In the genomic region with DNA sequence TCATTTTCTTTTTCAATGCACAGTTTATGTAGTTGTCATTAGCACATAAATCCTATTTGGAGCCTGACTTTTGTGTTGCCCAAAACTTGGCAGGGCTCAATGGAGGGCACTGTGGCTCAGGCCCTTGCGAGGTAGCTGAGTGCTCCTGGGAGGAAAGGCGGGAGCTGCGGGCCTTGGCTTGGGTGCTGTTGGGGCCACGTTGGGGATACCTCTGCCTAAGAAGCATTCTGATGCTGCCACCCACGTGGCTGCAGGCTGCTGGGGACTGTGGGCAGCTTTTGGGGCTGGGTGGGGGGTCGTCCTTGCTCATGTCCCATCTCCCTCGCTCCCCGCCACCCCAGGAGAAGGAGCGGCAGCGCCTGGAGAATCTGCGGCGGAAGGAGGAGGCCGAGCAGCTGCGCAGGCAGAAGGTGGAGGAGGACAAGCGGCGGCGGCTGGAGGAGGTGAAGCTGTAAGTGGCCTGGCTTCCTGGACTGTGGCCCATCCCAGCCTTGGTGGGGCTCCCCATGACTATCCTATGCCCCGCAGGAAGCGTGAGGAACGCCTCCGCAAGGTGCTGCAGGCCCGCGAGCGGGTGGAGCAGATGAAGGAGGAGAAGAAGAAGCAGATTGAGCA, we compare ENCODE assay signal across 2 cellular contexts.
TF ChIP-seq lines count a peak whose summit lies in the region.

No MANE protein-coding gene starts in this region.

TF ChIP-seq in SK-N-SH, 30 proteins besides CTCF, POLR2A, EP300 and RAD21 (continued from another document):
- TF ChIP-seq, protein P1, sequence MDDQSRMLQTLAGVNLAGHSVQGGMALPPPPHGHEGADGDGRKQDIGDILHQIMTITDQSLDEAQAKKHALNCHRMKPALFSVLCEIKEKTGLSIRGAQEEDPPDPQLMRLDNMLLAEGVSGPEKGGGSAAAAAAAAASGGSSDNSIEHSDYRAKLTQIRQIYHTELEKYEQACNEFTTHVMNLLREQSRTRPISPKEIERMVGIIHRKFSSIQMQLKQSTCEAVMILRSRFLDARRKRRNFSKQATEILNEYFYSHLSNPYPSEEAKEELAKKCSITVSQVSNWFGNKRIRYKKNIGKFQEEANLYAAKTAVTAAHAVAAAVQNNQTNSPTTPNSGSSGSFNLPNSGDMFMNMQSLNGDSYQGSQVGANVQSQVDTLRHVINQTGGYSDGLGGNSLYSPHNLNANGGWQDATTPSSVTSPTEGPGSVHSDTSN (IDR thresholded peaks at IDR 0.05): no peak
- TF ChIP-seq TAF1 (IDR thresholded peaks at IDR 0.05; ENCODE audit: borderline replicate concordance, low read depth, low read length) (no peak), CHD2 (IDR thresholded peaks at IDR 0.05; ENCODE audit: low read length, partially characterized antibody) (no peak), EZH2phosphoT487 (IDR thresholded peaks at IDR 0.05; ENCODE audit: borderline replicate concordance, low read depth) (no peak), RFX5 (IDR thresholded peaks at IDR 0.05; ENCODE audit: low read length) (no peak), POLR2AphosphoS5 (IDR thresholded peaks at IDR 0.05; ENCODE audit: low read depth, low read length) (no peak), ELF1 (IDR thresholded peaks at IDR 0.05) (no peak), JUND (IDR thresholded peaks at IDR 0.05) (no peak), FOXM1 (IDR thresholded peaks at IDR 0.05; ENCODE audit: low read depth) (no peak), RXRA (IDR thresholded peaks at IDR 0.05; ENCODE audit: borderline replicate concordance, low read depth) (no peak)
- TF ChIP-seq, protein P2, sequence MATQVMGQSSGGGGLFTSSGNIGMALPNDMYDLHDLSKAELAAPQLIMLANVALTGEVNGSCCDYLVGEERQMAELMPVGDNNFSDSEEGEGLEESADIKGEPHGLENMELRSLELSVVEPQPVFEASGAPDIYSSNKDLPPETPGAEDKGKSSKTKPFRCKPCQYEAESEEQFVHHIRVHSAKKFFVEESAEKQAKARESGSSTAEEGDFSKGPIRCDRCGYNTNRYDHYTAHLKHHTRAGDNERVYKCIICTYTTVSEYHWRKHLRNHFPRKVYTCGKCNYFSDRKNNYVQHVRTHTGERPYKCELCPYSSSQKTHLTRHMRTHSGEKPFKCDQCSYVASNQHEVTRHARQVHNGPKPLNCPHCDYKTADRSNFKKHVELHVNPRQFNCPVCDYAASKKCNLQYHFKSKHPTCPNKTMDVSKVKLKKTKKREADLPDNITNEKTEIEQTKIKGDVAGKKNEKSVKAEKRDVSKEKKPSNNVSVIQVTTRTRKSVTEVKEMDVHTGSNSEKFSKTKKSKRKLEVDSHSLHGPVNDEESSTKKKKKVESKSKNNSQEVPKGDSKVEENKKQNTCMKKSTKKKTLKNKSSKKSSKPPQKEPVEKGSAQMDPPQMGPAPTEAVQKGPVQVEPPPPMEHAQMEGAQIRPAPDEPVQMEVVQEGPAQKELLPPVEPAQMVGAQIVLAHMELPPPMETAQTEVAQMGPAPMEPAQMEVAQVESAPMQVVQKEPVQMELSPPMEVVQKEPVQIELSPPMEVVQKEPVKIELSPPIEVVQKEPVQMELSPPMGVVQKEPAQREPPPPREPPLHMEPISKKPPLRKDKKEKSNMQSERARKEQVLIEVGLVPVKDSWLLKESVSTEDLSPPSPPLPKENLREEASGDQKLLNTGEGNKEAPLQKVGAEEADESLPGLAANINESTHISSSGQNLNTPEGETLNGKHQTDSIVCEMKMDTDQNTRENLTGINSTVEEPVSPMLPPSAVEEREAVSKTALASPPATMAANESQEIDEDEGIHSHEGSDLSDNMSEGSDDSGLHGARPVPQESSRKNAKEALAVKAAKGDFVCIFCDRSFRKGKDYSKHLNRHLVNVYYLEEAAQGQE (IDR thresholded peaks at IDR 0.05; ENCODE audit: low read depth, low read length): no peak
- TF ChIP-seq, protein P3, sequence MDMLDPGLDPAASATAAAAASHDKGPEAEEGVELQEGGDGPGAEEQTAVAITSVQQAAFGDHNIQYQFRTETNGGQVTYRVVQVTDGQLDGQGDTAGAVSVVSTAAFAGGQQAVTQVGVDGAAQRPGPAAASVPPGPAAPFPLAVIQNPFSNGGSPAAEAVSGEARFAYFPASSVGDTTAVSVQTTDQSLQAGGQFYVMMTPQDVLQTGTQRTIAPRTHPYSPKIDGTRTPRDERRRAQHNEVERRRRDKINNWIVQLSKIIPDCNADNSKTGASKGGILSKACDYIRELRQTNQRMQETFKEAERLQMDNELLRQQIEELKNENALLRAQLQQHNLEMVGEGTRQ (IDR thresholded peaks at IDR 0.05; ENCODE audit: borderline replicate concordance, low read depth, low read length): no peak

TF ChIP-seq in SK-N-SH treated with all-trans-retinoic acid at 6 μM for 48 hours, 23 proteins besides CTCF, POLR2A, EP300 and RAD21 (continued from another document):
- TF ChIP-seq, protein P4, sequence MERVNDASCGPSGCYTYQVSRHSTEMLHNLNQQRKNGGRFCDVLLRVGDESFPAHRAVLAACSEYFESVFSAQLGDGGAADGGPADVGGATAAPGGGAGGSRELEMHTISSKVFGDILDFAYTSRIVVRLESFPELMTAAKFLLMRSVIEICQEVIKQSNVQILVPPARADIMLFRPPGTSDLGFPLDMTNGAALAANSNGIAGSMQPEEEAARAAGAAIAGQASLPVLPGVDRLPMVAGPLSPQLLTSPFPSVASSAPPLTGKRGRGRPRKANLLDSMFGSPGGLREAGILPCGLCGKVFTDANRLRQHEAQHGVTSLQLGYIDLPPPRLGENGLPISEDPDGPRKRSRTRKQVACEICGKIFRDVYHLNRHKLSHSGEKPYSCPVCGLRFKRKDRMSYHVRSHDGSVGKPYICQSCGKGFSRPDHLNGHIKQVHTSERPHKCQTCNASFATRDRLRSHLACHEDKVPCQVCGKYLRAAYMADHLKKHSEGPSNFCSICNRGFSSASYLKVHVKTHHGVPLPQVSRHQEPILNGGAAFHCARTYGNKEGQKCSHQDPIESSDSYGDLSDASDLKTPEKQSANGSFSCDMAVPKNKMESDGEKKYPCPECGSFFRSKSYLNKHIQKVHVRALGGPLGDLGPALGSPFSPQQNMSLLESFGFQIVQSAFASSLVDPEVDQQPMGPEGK (CRISPR knock-in tag; IDR thresholded peaks at IDR 0.05; ENCODE audit: borderline replicate concordance): no peak
- TF ChIP-seq ZNF70 (CRISPR knock-in tag; IDR thresholded peaks at IDR 0.05) (no peak), TOX (CRISPR knock-in tag; IDR thresholded peaks at IDR 0.05; ENCODE audit: borderline replicate concordance) (no peak), ZC3H10 (CRISPR knock-in tag; IDR thresholded peaks at IDR 0.05) (no peak), CSDC2 (CRISPR knock-in tag; IDR thresholded peaks at IDR 0.05) (no peak), PPARA (CRISPR knock-in tag; IDR thresholded peaks at IDR 0.05; ENCODE audit: borderline replicate concordance) (no peak), ZFP30 (CRISPR knock-in tag; IDR thresholded peaks at IDR 0.05) (no peak), ARNTL (CRISPR knock-in tag; IDR thresholded peaks at IDR 0.05; ENCODE audit: borderline replicate concordance, low read depth) (no peak), ISL1 (CRISPR knock-in tag; IDR thresholded peaks at IDR 0.05) (no peak), OSR1 (CRISPR knock-in tag; IDR thresholded peaks at IDR 0.05) (no peak), GLIS3 (CRISPR knock-in tag; IDR thresholded peaks at IDR 0.05) (no peak), RARB (CRISPR knock-in tag; IDR thresholded peaks at IDR 0.05) (no peak), TCF4 (CRISPR knock-in tag; IDR thresholded peaks at IDR 0.05; ENCODE audit: borderline replicate concordance) (no peak)
- TF ChIP-seq, protein P5, sequence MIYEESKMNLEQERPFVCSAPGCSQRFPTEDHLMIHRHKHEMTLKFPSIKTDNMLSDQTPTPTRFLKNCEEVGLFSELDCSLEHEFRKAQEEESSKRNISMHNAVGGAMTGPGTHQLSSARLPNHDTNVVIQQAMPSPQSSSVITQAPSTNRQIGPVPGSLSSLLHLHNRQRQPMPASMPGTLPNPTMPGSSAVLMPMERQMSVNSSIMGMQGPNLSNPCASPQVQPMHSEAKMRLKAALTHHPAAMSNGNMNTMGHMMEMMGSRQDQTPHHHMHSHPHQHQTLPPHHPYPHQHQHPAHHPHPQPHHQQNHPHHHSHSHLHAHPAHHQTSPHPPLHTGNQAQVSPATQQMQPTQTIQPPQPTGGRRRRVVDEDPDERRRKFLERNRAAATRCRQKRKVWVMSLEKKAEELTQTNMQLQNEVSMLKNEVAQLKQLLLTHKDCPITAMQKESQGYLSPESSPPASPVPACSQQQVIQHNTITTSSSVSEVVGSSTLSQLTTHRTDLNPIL (CRISPR knock-in tag; IDR thresholded peaks at IDR 0.05; ENCODE audit: low read depth): no peak
- TF ChIP-seq, protein P6, sequence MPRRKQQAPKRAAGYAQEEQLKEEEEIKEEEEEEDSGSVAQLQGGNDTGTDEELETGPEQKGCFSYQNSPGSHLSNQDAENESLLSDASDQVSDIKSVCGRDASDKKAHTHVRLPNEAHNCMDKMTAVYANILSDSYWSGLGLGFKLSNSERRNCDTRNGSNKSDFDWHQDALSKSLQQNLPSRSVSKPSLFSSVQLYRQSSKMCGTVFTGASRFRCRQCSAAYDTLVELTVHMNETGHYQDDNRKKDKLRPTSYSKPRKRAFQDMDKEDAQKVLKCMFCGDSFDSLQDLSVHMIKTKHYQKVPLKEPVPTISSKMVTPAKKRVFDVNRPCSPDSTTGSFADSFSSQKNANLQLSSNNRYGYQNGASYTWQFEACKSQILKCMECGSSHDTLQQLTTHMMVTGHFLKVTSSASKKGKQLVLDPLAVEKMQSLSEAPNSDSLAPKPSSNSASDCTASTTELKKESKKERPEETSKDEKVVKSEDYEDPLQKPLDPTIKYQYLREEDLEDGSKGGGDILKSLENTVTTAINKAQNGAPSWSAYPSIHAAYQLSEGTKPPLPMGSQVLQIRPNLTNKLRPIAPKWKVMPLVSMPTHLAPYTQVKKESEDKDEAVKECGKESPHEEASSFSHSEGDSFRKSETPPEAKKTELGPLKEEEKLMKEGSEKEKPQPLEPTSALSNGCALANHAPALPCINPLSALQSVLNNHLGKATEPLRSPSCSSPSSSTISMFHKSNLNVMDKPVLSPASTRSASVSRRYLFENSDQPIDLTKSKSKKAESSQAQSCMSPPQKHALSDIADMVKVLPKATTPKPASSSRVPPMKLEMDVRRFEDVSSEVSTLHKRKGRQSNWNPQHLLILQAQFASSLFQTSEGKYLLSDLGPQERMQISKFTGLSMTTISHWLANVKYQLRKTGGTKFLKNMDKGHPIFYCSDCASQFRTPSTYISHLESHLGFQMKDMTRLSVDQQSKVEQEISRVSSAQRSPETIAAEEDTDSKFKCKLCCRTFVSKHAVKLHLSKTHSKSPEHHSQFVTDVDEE (CRISPR knock-in tag; IDR thresholded peaks at IDR 0.05): no peak
